In genomic region chr17:39143552-39144093, GRCh38 we compare ENCODE assay signal across 15 cellular contexts. TPM values are rescaled to one million over a fixed set of nuclear protein-coding genes. Genes with fewer than 3 reads are reported as not detected.
A peak's percentile ranks its signal among the peaks of the same experiment; 100 is the strongest.
DNase-seq lines count a peak whose midpoint lies in the region; ATAC-seq and TF ChIP-seq lines count a peak whose summit lies in the region.
"Had no signal": no experiment of that assay in that cellular context is flagged by ENCODE, and none has a peak within 500 bp of the region (broad histone marks: within the 10 kb centered on the region; RNA-seq: fewer than 3 reads in every experiment).

No MANE protein-coding gene starts in this region.

- intact Hi-C loops in colonic mucosa (cut with DNase I): no loop called here
- intact Hi-C loops in left lung (cut with DNase I): loop anchor here in 1 of 2 donors (10.0 kb wide), 1 partner anchor 69 kb away; no protein-coding TSS in a partner anchor

- peak; percentile 5 for ATAC-seq in left lung
- ATAC-seq in GM21529 (IDR thresholded peaks at IDR 0.05; ENCODE audit: unreplicated experiment): no peak

- H3K4me1 Mint-ChIP-seq in activated CD4-positive, alpha-beta T cell treated with anti-CD3 and anti-CD28 coated beads, Interleukin-2, amount 10 ng/mL, durations not matched to agents 7 days and 5 days: no peaks in the 10 kb centered on the region
- H3K4me1 Mint-ChIP-seq: activated CD4-positive, alpha-beta memory T cell treated with anti-CD3 and anti-CD28 coated beads, Interleukin-2, amount 10 ng/mL, durations not matched to agents 7 days and 5 days had no signal

- no peak for TF ChIP-seq CTCF in colonic mucosa (IDR thresholded peaks at IDR 0.05)
- no peak for TF ChIP-seq CTCF in left lung (IDR thresholded peaks at IDR 0.05)

- H3K4me1 ChIP-seq in BLaER1 (peaks cover 13% of the 10 kb centered on the region), colonic mucosa (no peaks in the 10 kb centered on the region), left lung (no peaks in the 10 kb centered on the region), skeletal muscle tissue (ENCODE audit: control insufficient read depth in 3 of 3, insufficient read depth in 3 of 3, low read length in 3 of 3) (peaks cover 16 to 28% (median 17%) of the 10 kb centered on the region in 3 donors)

- H3K27ac ChIP-seq in BLaER1 (no peak overlapping the region), colonic mucosa (no peak overlapping the region), left lung (no peak overlapping the region), skeletal muscle tissue (ENCODE audit: low read depth, low read length) (peak overlapping the region; percentile 78)
- H3K27ac ChIP-seq: SJCRH30 had no signal

- CTCF ChIA-PET in activated CD4-positive, alpha-beta T cell treated with anti-CD3 and anti-CD28 coated beads, Interleukin-2, amount 10 ng/mL, durations not matched to agents 7 days and 5 days (lab: Charles Lee): interaction anchor here (0.5 to 2.9 kb wide), 3 partner anchors 10 to 287 kb away, joined by 3 to 10 read pairs (median 3); no protein-coding TSS in a partner anchor

- H4K20me1 ChIP-seq in BLaER1: no peaks in the 10 kb centered on the region

- H3K4me3 Mint-ChIP-seq in activated CD4-positive, alpha-beta T cell treated with anti-CD3 and anti-CD28 coated beads, Interleukin-2, amount 10 ng/mL, durations not matched to agents 7 days and 5 days: no peak overlapping the region
- H3K4me3 Mint-ChIP-seq: activated CD4-positive, alpha-beta memory T cell treated with anti-CD3 and anti-CD28 coated beads, Interleukin-2, amount 10 ng/mL, durations not matched to agents 7 days and 5 days; dendritic cell treated with granulocyte-macrophage colony-stimulating factor and Interleukin-4, amounts not matched to agents 40 ng/mL and 50 ng/mL, for 4 days; mesothelial cell of epicardium; type B pancreatic cell had no signal

- 0 out of 2 replicates have a peak, but pooled peaks cover 6% of the 10 kb centered on the region for H3K9me3 ChIP-seq in BLaER1
- no peaks in the 10 kb centered on the region for H3K9me3 ChIP-seq in colonic mucosa
- peaks cover 0 to 4% of the 10 kb centered on the region in 2 donors for H3K9me3 ChIP-seq in left lung
- H3K9me3 ChIP-seq in skeletal muscle tissue (ENCODE audit: control insufficient read depth in 3 of 3, low read length in 3 of 3): no peaks in the 10 kb centered on the region
- H3K9me3 ChIP-seq: ovary had no signal

- no peak overlapping the region for H3K27ac Mint-ChIP-seq in activated CD4-positive, alpha-beta T cell treated with anti-CD3 and anti-CD28 coated beads, Interleukin-2, amount 10 ng/mL, durations not matched to agents 7 days and 5 days
- H3K27ac Mint-ChIP-seq: activated CD4-positive, alpha-beta memory T cell treated with anti-CD3 and anti-CD28 coated beads, Interleukin-2, amount 10 ng/mL, durations not matched to agents 7 days and 5 days; dendritic cell treated with granulocyte-macrophage colony-stimulating factor and Interleukin-4, amounts not matched to agents 40 ng/mL and 50 ng/mL, for 4 days; mesothelial cell of epicardium; type B pancreatic cell had no signal

- H3K36me3 ChIP-seq in BLaER1: no peaks in the 10 kb centered on the region
- no peaks in the 10 kb centered on the region for H3K36me3 ChIP-seq in colonic mucosa
- H3K36me3 ChIP-seq in left lung: no peaks in the 10 kb centered on the region
- no peaks in the 10 kb centered on the region for H3K36me3 ChIP-seq in skeletal muscle tissue (ENCODE audit: control insufficient read depth in 3 of 3, insufficient read depth in 3 of 3, low read length in 3 of 3)
- H3K36me3 ChIP-seq: ovary, SJCRH30 had no signal

- H3K36me3 Mint-ChIP-seq in activated CD4-positive, alpha-beta T cell treated with anti-CD3 and anti-CD28 coated beads, Interleukin-2, amount 10 ng/mL, durations not matched to agents 7 days and 5 days (ENCODE audit: low read depth): no peaks in the 10 kb centered on the region
- H3K36me3 Mint-ChIP-seq: mesothelial cell of epicardium, type B pancreatic cell had no signal

- H3K4me3 ChIP-seq in BLaER1 (no peak overlapping the region), colonic mucosa (no peak overlapping the region), left lung (no peak overlapping the region), skeletal muscle tissue (ENCODE audit: low read length in 3 of 3) (no peak overlapping the region)
- H3K4me3 ChIP-seq: ovary, SJCRH30 had no signal

- DNase-seq in colonic mucosa (peak; percentile 30), left lung (no peak), NCI-H1105 (lab: John Stamatoyannopoulos, UW) (no peak)
- no peak for DNase-seq in activated CD4-positive, alpha-beta T cell treated with anti-CD3 and anti-CD28 coated beads, Interleukin-2, amount 10 ng/mL, durations not matched to agents 7 days and 5 days
- DNase-seq in activated CD4-positive, alpha-beta T cell treated with anti-CD3 and anti-CD28 coated beads for 48 hours: no peak
- DNase-seq: activated CD4-positive, alpha-beta memory T cell treated with anti-CD3 and anti-CD28 coated beads, Interleukin-2, amount 10 ng/mL, durations not matched to agents 7 days and 5 days; NCI-H748 treated with DMSO at 0.1 percent for 48 hours had no signal

- no peaks in the 10 kb centered on the region for H3K27me3 Mint-ChIP-seq in activated CD4-positive, alpha-beta T cell treated with anti-CD3 and anti-CD28 coated beads, Interleukin-2, amount 10 ng/mL, durations not matched to agents 7 days and 5 days

- no peaks in the 10 kb centered on the region for H3K9me3 Mint-ChIP-seq in activated CD4-positive, alpha-beta T cell treated with anti-CD3 and anti-CD28 coated beads, Interleukin-2, amount 10 ng/mL, durations not matched to agents 7 days and 5 days
- H3K9me3 Mint-ChIP-seq: activated CD4-positive, alpha-beta memory T cell treated with anti-CD3 and anti-CD28 coated beads, Interleukin-2, amount 10 ng/mL, durations not matched to agents 7 days and 5 days; dendritic cell treated with granulocyte-macrophage colony-stimulating factor and Interleukin-4, amounts not matched to agents 40 ng/mL and 50 ng/mL, for 4 days; mesothelial cell of epicardium had no signal

- POLR2A ChIA-PET in activated CD4-positive, alpha-beta T cell treated with anti-CD3 and anti-CD28 coated beads, Interleukin-2, amount 10 ng/mL, durations not matched to agents 7 days and 5 days (lab: Charles Lee): no interaction called here

- H3K9ac ChIP-seq in BLaER1 (no peak overlapping the region), colonic mucosa (ENCODE audit: low read depth in 2 of 2, low read length in 2 of 2) (no peak overlapping the region), skeletal muscle tissue (ENCODE audit: low read depth in 1 of 3, low read length in 3 of 3) (no peak overlapping the region)

- H3K4me2 ChIP-seq in BLaER1: peak overlapping the region; percentile 32; the same call in 1 of the 2 replicates

- H3K27me3 ChIP-seq in BLaER1 (peaks cover under 1% of the 10 kb centered on the region), colonic mucosa (no peaks in the 10 kb centered on the region), left lung (peaks cover 0 to under 1% of the 10 kb centered on the region in 2 donors), skeletal muscle tissue (ENCODE audit: control insufficient read depth in 3 of 3, insufficient read depth in 3 of 3, low read length in 3 of 3) (no peaks in the 10 kb centered on the region)
- H3K27me3 ChIP-seq: ovary, SJCRH30 had no signal

RNA-seq across cellular contexts. Expression of gene PLXDC1, which starts 7.8 kb away (rescaled TPM):
- total RNA-seq in colonic mucosa: 1 to 10 TPM in 1 of 2 donors, under 1 TPM in 1; 0.54 to 4.4 TPM
- 10 to 100 TPM in 1 of 2 donors, 1 to 10 TPM in 1; 4.1 to 11.9 TPM for total RNA-seq in left lung
- total RNA-seq in skeletal muscle tissue: 0.52 TPM
- 1 to 10 TPM; 6.0 to 6.3 TPM for total RNA-seq in activated CD4-positive, alpha-beta T cell treated with anti-CD3 and anti-CD28 coated beads, Interleukin-2, amount 10 ng/mL, durations not matched to agents 7 days and 5 days

RNA-seq across cellular contexts. Expression of gene ARL5C, which starts 22.3 kb away (rescaled TPM):
- total RNA-seq in colonic mucosa (not detected), left lung (not detected), skeletal muscle tissue (under 0.01 TPM)
- total RNA-seq in activated CD4-positive, alpha-beta T cell treated with anti-CD3 and anti-CD28 coated beads, Interleukin-2, amount 10 ng/mL, durations not matched to agents 7 days and 5 days: under 1 TPM in 1 of 2 experiments, not detected in 1; 0.15 TPM
- total RNA-seq: mesothelial cell of epicardium, ovary, SJCRH30 had no signal

RNA-seq across cellular contexts. Expression of gene CACNB1, which starts 53.8 kb away (rescaled TPM):
- total RNA-seq in colonic mucosa (1 to 10 TPM; 5.9 to 8.8 TPM), left lung (10 to 100 TPM; 23.8 to 31.4 TPM), skeletal muscle tissue (146 TPM)
- total RNA-seq in activated CD4-positive, alpha-beta T cell treated with anti-CD3 and anti-CD28 coated beads, Interleukin-2, amount 10 ng/mL, durations not matched to agents 7 days and 5 days: 10 to 100 TPM; 14.8 to 18.3 TPM

RNA-seq across cellular contexts. Expression of gene RPL19, which starts 56.5 kb away (rescaled TPM):
- total RNA-seq in colonic mucosa: 1,000 to 10,000 TPM; 1,557 to 1,567 TPM
- total RNA-seq in left lung: 1,000 to 10,000 TPM; 1,286 to 1,367 TPM
- total RNA-seq in skeletal muscle tissue: 1,766 TPM
- 1,000 to 10,000 TPM; 1,832 to 1,924 TPM for total RNA-seq in activated CD4-positive, alpha-beta T cell treated with anti-CD3 and anti-CD28 coated beads, Interleukin-2, amount 10 ng/mL, durations not matched to agents 7 days and 5 days
